ENCODE assay signal across 10 cellular contexts in genomic region chr19:51903192-51903591, GRCh38. TPM values are rescaled to one million over a fixed set of nuclear protein-coding genes. Genes with fewer than 3 reads are reported as not detected.
A peak's percentile ranks its signal among the peaks of the same experiment; 100 is the strongest.
DNase-seq lines count a peak whose midpoint lies in the region; ATAC-seq and TF ChIP-seq lines count a peak whose summit lies in the region.
"Had no signal": no experiment of that assay in that cellular context is flagged by ENCODE, and none has a peak within 500 bp of the region (broad histone marks: within the 10 kb centered on the region; RNA-seq: fewer than 3 reads in every experiment).

No MANE protein-coding gene starts in this region.

- peaks cover 29% of the 10 kb centered on the region for H3K4me1 Mint-ChIP-seq in CD4-positive, alpha-beta T cell (ENCODE audit: low read depth)
- peaks cover 18% of the 10 kb centered on the region for H3K4me1 Mint-ChIP-seq in endothelial cell (ENCODE audit: unreplicated experiment)

- H3K36me3 Mint-ChIP-seq in CD4-positive, alpha-beta T cell (ENCODE audit: low read depth), result peaks cover 88% of the 10 kb centered on the region
- H3K36me3 Mint-ChIP-seq in endothelial cell (ENCODE audit: low read depth, unreplicated experiment), result peaks cover 44% of the 10 kb centered on the region

- peak overlapping the region; percentile 100 for H3K4me3 Mint-ChIP-seq in CD4-positive, alpha-beta T cell
- H3K4me3 Mint-ChIP-seq in endothelial cell (ENCODE audit: unreplicated experiment), result peak overlapping the region; percentile 100

- H3K27me3 Mint-ChIP-seq in CD4-positive, alpha-beta T cell, result peaks cover 25% of the 10 kb centered on the region
- peaks cover under 1% of the 10 kb centered on the region for H3K27me3 Mint-ChIP-seq in endothelial cell (ENCODE audit: unreplicated experiment)

- POLR2A ChIA-PET in CD4-positive, alpha-beta T cell (lab: Charles Lee), result interaction anchor here (2.0 kb wide), 1 partner anchor 146 kb away, joined by 7 read pairs; the partner anchor contains the start of gene ZNF432

- no peak for DNase-seq in CD4-positive, alpha-beta T cell
- no peak for DNase-seq in endothelial cell (ENCODE audit: low spot score)
- no peak for DNase-seq in epidermal melanocyte (ENCODE audit: insufficient read length, low spot score)
- no peak for DNase-seq in NCI-H2081 (lab: John Stamatoyannopoulos, UW)
- DNase-seq in foreskin fibroblast, result no peak
- no peak for DNase-seq in NCI-H2227 (lab: John Stamatoyannopoulos, UW; ENCODE audit: unreplicated experiment)
- DNase-seq: colonic mucosa, mammary epithelial cell had no signal

- H3F3A ChIP-seq in OCI-LY1 (ENCODE audit: insufficient read depth, low read length), result no peaks in the 10 kb centered on the region

- no peak for TF ChIP-seq CTCF in CD4-positive, alpha-beta T cell (IDR thresholded peaks at IDR 0.05)
- TF ChIP-seq CTCF in OCI-LY1 (IDR thresholded peaks at IDR 0.05; ENCODE audit: low read length), result no peak
- TF ChIP-seq CTCF in endothelial cell (IDR thresholded peaks at IDR 0.05; ENCODE audit: unreplicated experiment), result no peak
- TF ChIP-seq CTCF in foreskin fibroblast (IDR thresholded peaks at IDR 0.05; ENCODE audit: low read depth, low read length), result no peak

- H3K27me3 ChIP-seq in CD4-positive, alpha-beta T cell (ENCODE audit: control insufficient read depth, insufficient read depth, low read length), result peaks cover 6% of the 10 kb centered on the region
- H3K27me3 ChIP-seq in OCI-LY1 (ENCODE audit: insufficient read depth, low read length) (no peaks in the 10 kb centered on the region), neuron (ENCODE audit: insufficient read depth, low read length) (no peaks in the 10 kb centered on the region)
- H3K27me3 ChIP-seq: colonic mucosa had no signal

- no peak for ATAC-seq in CD4-positive, alpha-beta T cell (ENCODE audit: poor library complexity)

- H3K4me1 ChIP-seq in OCI-LY1 (ENCODE audit: insufficient read depth, low read length, severe bottlenecking) (peaks cover 7% of the 10 kb centered on the region), neuron (ENCODE audit: insufficient read depth, low read length) (peaks cover 9% of the 10 kb centered on the region)

- H3K4me3 ChIP-seq in OCI-LY1 (ENCODE audit: low read depth, low read length, poor library complexity, severe bottlenecking) (peak overlapping the region; percentile 94), neuron (ENCODE audit: low read length) (peak overlapping the region; percentile 81), foreskin fibroblast (ENCODE audit: low read depth in 1 of 2, low read length in 2 of 2) (no peak overlapping the region)

- CTCF ChIA-PET in CD4-positive, alpha-beta T cell (lab: Charles Lee), result no interaction called here

- no peak overlapping the region for H3K9ac ChIP-seq in OCI-LY1 (ENCODE audit: low read length)

- H3K9me3 ChIP-seq in CD4-positive, alpha-beta T cell (ENCODE audit: control insufficient read depth, low read length), result peaks cover 64% of the 10 kb centered on the region
- peaks cover 40% of the 10 kb centered on the region for H3K9me3 ChIP-seq in OCI-LY1 (ENCODE audit: low read length)
- H3K9me3 ChIP-seq in neuron (ENCODE audit: low read length), result peaks cover 50% of the 10 kb centered on the region
- H3K9me3 ChIP-seq: colonic mucosa had no signal

- H3K79me2 ChIP-seq in OCI-LY1 (ENCODE audit: insufficient read depth, low read length), result peaks cover 24% of the 10 kb centered on the region

- H4K20me1 ChIP-seq in OCI-LY1 (ENCODE audit: insufficient read depth, low read length), result no peaks in the 10 kb centered on the region

- no peak overlapping the region for H3K27ac ChIP-seq in CD4-positive, alpha-beta T cell (ENCODE audit: low read depth, low read length)
- no peak overlapping the region for H3K27ac ChIP-seq in OCI-LY1 (ENCODE audit: low read depth, low read length, poor library complexity, severe bottlenecking)
- H3K27ac ChIP-seq: colonic mucosa had no signal

- H3K9me2 ChIP-seq in OCI-LY1 (ENCODE audit: low read depth, low read length), result no peaks in the 10 kb centered on the region

- intact Hi-C loops in CD4-positive, alpha-beta T cell (cut with DNase I, micrococcal nuclease), result loop anchor here (5.0 to 10.0 kb wide), 2 partner anchors 82 to 84 kb away; partner anchors contain the start of gene ZNF350 (in 2 of the 2)

- H3K4me2 ChIP-seq in OCI-LY1 (ENCODE audit: low read length), result no peak overlapping the region

- peak overlapping the region; percentile 33 for H3K27ac Mint-ChIP-seq in CD4-positive, alpha-beta T cell
- H3K27ac Mint-ChIP-seq in endothelial cell (ENCODE audit: unreplicated experiment), result no peak overlapping the region

- peaks cover 60% of the 10 kb centered on the region for H3K36me3 ChIP-seq in OCI-LY1 (ENCODE audit: insufficient read depth, low read length)
- peaks cover 42% of the 10 kb centered on the region for H3K36me3 ChIP-seq in neuron (ENCODE audit: insufficient read depth, low read length)

- peaks cover 21% of the 10 kb centered on the region for H3K9me3 Mint-ChIP-seq in CD4-positive, alpha-beta T cell
- peaks cover 14% of the 10 kb centered on the region for H3K9me3 Mint-ChIP-seq in endothelial cell (ENCODE audit: unreplicated experiment)

- H2AFZ ChIP-seq in OCI-LY1 (ENCODE audit: low read length) (no peak overlapping the region), neuron (ENCODE audit: low read depth, low read length) (no peak overlapping the region)

RNA-seq across cellular contexts. Expression of gene ZNF649, which starts 1.6 kb away (rescaled TPM):
- 10 to 100 TPM; 13.0 to 13.2 TPM for total RNA-seq in CD4-positive, alpha-beta T cell
- total RNA-seq in endothelial cell (ENCODE audit: unreplicated experiment), result 17.2 TPM

RNA-seq across cellular contexts. Expression of gene ZNF577, which starts 15.4 kb away (rescaled TPM):
- 10 to 100 TPM in 1 of 2 experiments, 1 to 10 TPM in 1; 8.0 to 10.3 TPM for total RNA-seq in CD4-positive, alpha-beta T cell
- 9.3 TPM for total RNA-seq in endothelial cell (ENCODE audit: unreplicated experiment)

RNA-seq across cellular contexts. Expression of gene ZNF613, which starts 24.1 kb away (rescaled TPM):
- 1 to 10 TPM in 1 of 2 experiments, under 1 TPM in 1; 0.67 to 1.3 TPM for total RNA-seq in CD4-positive, alpha-beta T cell
- total RNA-seq in endothelial cell (ENCODE audit: unreplicated experiment), result 10.9 TPM

Comparison
In these comparisons a context has a peak if more than half of its experiments do, and no peak if none do; other contexts are left out.
1. H3K4me3 ChIP-seq: peak in OCI-LY1 (single experiment) and neuron (single experiment); none in foreskin fibroblast (0 of 2).